In the genomic region with DNA sequence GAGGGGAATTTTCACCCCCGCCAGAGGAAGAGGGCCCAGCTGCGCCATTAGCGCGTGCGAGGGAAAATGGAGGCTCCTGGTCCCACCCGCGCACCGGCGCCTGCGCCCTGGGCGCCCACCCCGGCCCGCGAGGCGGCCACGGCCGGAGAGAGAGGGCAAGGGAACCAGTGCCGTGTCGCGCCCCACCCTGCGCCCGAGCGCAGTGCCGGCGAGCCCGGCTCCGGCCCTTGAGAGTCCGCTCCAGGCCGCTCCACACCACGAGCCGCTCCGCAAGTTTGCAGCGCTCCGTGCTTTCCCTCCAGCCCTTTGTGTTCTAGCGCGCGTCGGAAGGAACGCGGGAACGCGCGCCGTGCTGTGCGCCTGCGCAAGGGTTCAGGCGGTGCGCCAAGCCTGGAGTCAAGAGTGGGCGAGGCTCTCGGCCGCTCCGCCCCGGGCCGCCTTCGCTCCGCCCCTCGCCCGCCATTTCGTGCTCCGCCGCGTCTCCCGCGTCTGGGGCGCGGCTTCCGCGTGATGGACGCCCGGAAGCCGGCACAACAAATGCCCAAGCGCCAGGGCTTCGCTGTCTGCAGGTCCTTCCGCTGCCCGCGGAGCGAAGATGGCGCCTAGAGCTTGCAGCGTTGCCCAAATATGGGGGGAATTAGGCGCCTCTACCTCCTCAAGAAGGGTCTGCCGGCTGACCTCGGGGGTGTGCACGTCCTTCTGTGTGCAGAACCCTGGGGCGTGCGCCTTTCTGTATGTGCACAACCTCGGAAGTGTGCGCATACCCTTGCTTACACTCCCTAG, we compare ENCODE assay signal across 1 cellular context.
TF ChIP-seq lines count a peak whose summit lies in the region.

No MANE protein-coding gene starts in this region.

TF ChIP-seq in WTC11, 78 proteins besides CTCF, POLR2A, EP300 and RAD21 (continued from another document and continues in another):
- TF ChIP-seq, protein P1, sequence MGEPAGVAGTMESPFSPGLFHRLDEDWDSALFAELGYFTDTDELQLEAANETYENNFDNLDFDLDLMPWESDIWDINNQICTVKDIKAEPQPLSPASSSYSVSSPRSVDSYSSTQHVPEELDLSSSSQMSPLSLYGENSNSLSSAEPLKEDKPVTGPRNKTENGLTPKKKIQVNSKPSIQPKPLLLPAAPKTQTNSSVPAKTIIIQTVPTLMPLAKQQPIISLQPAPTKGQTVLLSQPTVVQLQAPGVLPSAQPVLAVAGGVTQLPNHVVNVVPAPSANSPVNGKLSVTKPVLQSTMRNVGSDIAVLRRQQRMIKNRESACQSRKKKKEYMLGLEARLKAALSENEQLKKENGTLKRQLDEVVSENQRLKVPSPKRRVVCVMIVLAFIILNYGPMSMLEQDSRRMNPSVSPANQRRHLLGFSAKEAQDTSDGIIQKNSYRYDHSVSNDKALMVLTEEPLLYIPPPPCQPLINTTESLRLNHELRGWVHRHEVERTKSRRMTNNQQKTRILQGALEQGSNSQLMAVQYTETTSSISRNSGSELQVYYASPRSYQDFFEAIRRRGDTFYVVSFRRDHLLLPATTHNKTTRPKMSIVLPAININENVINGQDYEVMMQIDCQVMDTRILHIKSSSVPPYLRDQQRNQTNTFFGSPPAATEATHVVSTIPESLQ (CRISPR knock-in tag; IDR thresholded peaks at IDR 0.05) = no peak
- TF ChIP-seq, protein P2, sequence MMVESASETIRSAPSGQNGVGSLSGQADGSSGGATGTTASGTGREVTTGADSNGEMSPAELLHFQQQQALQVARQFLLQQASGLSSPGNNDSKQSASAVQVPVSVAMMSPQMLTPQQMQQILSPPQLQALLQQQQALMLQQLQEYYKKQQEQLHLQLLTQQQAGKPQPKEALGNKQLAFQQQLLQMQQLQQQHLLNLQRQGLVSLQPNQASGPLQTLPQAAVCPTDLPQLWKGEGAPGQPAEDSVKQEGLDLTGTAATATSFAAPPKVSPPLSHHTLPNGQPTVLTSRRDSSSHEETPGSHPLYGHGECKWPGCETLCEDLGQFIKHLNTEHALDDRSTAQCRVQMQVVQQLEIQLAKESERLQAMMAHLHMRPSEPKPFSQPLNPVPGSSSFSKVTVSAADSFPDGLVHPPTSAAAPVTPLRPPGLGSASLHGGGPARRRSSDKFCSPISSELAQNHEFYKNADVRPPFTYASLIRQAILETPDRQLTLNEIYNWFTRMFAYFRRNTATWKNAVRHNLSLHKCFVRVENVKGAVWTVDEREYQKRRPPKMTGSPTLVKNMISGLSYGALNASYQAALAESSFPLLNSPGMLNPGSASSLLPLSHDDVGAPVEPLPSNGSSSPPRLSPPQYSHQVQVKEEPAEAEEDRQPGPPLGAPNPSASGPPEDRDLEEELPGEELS (CRISPR knock-in tag; IDR thresholded peaks at IDR 0.05) = peak; percentile 97
- TF ChIP-seq TEAD1 (CRISPR knock-in tag; IDR thresholded peaks at IDR 0.05) (peak; percentile 98), EMX1 (CRISPR knock-in tag; IDR thresholded peaks at IDR 0.05) (0 out of 2 replicates have a peak, but pooled peaks have one; percentile 21), ESRRA (CRISPR knock-in tag; IDR thresholded peaks at IDR 0.05; ENCODE audit: borderline replicate concordance) (peak; percentile 72; the same call in 1 of the 2 replicates), SMAD4 (CRISPR knock-in tag; IDR thresholded peaks at IDR 0.05) (0 out of 2 replicates have a peak, but pooled peaks have one; percentile 64), JUN (CRISPR knock-in tag; IDR thresholded peaks at IDR 0.05) (0 out of 2 replicates have a peak, but pooled peaks have one; percentile 45), PREB (CRISPR knock-in tag; IDR thresholded peaks at IDR 0.05; ENCODE audit: borderline replicate concordance) (no peak), GABPB1 (CRISPR knock-in tag; IDR thresholded peaks at IDR 0.05) (no peak), ATF2 (CRISPR knock-in tag; IDR thresholded peaks at IDR 0.05; ENCODE audit: borderline replicate concordance, low read depth) (no peak), ARID4B (CRISPR knock-in tag; IDR thresholded peaks at IDR 0.05; ENCODE audit: borderline replicate concordance) (peak; percentile 91), CDX4 (CRISPR knock-in tag; IDR thresholded peaks at IDR 0.05; ENCODE audit: borderline replicate concordance) (no peak), FOXK1 (CRISPR knock-in tag; IDR thresholded peaks at IDR 0.05) (peak; percentile 87), ZBTB21 (CRISPR knock-in tag; IDR thresholded peaks at IDR 0.05; ENCODE audit: borderline replicate concordance) (peak; percentile 94), ATF3 (CRISPR knock-in tag; conservative IDR thresholded peaks at IDR 0.05) (no peak), ZNF416 (CRISPR knock-in tag; IDR thresholded peaks at IDR 0.05) (peak; percentile 53), ZNF396 (CRISPR knock-in tag; IDR thresholded peaks at IDR 0.05; ENCODE audit: borderline replicate concordance) (no peak), GTF2I (CRISPR knock-in tag; conservative IDR thresholded peaks at IDR 0.05) (no peak), MYBL2 (CRISPR knock-in tag; IDR thresholded peaks at IDR 0.05) (peak; percentile 93), FOXJ3 (CRISPR knock-in tag; IDR thresholded peaks at IDR 0.05; ENCODE audit: borderline replicate concordance) (no peak), ZNF121 (CRISPR knock-in tag; IDR thresholded peaks at IDR 0.05) (no peak), TP53 (CRISPR knock-in tag; IDR thresholded peaks at IDR 0.05) (peak; percentile 84), RELA (CRISPR knock-in tag; IDR thresholded peaks at IDR 0.05; ENCODE audit: borderline replicate concordance) (peak; percentile 45; the same call in 1 of the 2 replicates), CREM (CRISPR knock-in tag; IDR thresholded peaks at IDR 0.05) (peak; percentile 85; the same call in 1 of the 2 replicates), CBFB (CRISPR knock-in tag; IDR thresholded peaks at IDR 0.05; ENCODE audit: low read depth) (peak; percentile 91; the same call in 1 of the 2 replicates), CREB1 (CRISPR knock-in tag; IDR thresholded peaks at IDR 0.05) (0 out of 2 replicates have a peak, but pooled peaks have one; percentile 57)
- TF ChIP-seq, protein P3, sequence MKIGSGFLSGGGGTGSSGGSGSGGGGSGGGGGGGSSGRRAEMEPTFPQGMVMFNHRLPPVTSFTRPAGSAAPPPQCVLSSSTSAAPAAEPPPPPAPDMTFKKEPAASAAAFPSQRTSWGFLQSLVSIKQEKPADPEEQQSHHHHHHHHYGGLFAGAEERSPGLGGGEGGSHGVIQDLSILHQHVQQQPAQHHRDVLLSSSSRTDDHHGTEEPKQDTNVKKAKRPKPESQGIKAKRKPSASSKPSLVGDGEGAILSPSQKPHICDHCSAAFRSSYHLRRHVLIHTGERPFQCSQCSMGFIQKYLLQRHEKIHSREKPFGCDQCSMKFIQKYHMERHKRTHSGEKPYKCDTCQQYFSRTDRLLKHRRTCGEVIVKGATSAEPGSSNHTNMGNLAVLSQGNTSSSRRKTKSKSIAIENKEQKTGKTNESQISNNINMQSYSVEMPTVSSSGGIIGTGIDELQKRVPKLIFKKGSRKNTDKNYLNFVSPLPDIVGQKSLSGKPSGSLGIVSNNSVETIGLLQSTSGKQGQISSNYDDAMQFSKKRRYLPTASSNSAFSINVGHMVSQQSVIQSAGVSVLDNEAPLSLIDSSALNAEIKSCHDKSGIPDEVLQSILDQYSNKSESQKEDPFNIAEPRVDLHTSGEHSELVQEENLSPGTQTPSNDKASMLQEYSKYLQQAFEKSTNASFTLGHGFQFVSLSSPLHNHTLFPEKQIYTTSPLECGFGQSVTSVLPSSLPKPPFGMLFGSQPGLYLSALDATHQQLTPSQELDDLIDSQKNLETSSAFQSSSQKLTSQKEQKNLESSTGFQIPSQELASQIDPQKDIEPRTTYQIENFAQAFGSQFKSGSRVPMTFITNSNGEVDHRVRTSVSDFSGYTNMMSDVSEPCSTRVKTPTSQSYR (CRISPR knock-in tag; IDR thresholded peaks at IDR 0.05) = peak; percentile 87
- TF ChIP-seq, protein P4, sequence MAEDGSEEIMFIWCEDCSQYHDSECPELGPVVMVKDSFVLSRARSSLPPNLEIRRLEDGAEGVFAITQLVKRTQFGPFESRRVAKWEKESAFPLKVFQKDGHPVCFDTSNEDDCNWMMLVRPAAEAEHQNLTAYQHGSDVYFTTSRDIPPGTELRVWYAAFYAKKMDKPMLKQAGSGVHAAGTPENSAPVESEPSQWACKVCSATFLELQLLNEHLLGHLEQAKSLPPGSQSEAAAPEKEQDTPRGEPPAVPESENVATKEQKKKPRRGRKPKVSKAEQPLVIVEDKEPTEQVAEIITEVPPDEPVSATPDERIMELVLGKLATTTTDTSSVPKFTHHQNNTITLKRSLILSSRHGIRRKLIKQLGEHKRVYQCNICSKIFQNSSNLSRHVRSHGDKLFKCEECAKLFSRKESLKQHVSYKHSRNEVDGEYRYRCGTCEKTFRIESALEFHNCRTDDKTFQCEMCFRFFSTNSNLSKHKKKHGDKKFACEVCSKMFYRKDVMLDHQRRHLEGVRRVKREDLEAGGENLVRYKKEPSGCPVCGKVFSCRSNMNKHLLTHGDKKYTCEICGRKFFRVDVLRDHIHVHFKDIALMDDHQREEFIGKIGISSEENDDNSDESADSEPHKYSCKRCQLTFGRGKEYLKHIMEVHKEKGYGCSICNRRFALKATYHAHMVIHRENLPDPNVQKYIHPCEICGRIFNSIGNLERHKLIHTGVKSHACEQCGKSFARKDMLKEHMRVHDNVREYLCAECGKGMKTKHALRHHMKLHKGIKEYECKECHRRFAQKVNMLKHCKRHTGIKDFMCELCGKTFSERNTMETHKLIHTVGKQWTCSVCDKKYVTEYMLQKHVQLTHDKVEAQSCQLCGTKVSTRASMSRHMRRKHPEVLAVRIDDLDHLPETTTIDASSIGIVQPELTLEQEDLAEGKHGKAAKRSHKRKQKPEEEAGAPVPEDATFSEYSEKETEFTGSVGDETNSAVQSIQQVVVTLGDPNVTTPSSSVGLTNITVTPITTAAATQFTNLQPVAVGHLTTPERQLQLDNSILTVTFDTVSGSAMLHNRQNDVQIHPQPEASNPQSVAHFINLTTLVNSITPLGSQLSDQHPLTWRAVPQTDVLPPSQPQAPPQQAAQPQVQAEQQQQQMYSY (CRISPR knock-in tag; IDR thresholded peaks at IDR 0.05) = peak; percentile 100
